ENCODE assay signal across 13 cellular contexts in the genomic region with DNA sequence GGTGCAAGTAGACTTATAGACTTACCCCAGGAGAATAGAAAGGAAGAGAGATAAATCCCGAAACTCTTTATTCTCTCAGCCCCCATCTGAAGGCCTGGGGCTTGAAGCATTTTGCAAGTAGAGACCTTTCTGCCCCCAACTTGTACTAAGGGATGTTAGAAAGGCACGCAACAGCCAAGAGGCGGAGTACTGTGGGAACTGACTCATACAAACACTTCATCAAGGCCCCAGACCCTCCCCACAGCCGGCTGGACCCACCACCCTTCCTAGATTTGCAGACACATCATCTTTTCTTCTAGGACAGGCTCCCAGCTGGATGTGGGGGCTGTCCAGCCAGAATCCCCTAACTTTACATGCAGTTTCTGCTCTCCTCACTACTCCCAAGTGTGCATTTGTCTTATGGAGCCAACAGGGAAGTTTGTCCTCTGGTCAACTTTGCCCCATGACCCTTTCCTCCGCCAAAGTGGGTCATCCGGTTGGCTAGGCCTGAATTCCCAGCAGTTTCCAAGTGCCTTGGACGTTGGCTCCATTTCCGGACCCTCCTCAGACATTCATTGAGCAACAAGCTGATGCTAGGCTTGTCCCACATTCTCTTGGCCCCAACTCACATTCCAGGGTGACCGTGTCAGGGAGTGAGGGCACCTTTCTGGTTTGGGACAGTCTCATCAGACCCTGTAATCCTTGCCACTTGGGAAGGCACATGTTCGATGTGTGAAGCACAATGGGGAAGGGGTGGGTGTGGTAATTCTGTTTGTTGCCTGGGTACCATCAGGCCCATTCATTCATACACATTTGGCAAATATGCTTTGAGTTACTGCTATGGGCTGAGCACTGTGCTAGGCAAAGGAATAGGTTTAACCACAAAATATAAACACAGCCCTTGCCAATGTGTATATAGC.
A peak's percentile ranks its signal among the peaks of the same experiment; 100 is the strongest.
DNase-seq lines count a peak whose midpoint lies in the region; ATAC-seq and TF ChIP-seq lines count a peak whose summit lies in the region.
"Had no signal": no experiment of that assay in that cellular context is flagged by ENCODE, and none has a peak within 500 bp of the region (broad histone marks: within the 10 kb centered on the region; RNA-seq: fewer than 3 reads in every experiment).

No MANE protein-coding gene starts in this region.

- H3K4me3 Mint-ChIP-seq in MCF 10A (ENCODE audit: unreplicated experiment), result peak overlapping the region; percentile 15

- intact Hi-C loops in MCF 10A (cut with micrococcal nuclease), result no loop called here
- intact Hi-C loops in breast epithelium (cut with DNase I; ENCODE audit: low total_unique reads), result no loop called here
- intact Hi-C loops in mucosa of descending colon (cut with DNase I, micrococcal nuclease), result no loop called here
- intact Hi-C loops in uterus (cut with DNase I; ENCODE audit: low total_unique reads), result no loop called here
- intact Hi-C loops in prostate gland (cut with DNase I), result no loop called here

- POLR2A ChIA-PET in MCF 10A (lab: Yijun Ruan, JAX), result interaction anchor here (0.6 to 1.8 kb wide), 5 partner anchors 10 to 283 kb away, joined by 3 to 7 read pairs (median 3); no protein-coding TSS in a partner anchor

- peaks cover 25% of the 10 kb centered on the region for H3K4me1 Mint-ChIP-seq in MCF 10A (ENCODE audit: insufficient read depth, unreplicated experiment)

- H3K27ac ChIP-seq in breast epithelium (peak overlapping the region in 1 of 2 donors; percentile 32), uterus (no peak overlapping the region), prostate gland (no peak overlapping the region)
- H3K27ac ChIP-seq: epithelial cell of prostate had no signal

- H3K4me3 ChIP-seq in breast epithelium, result no peak overlapping the region
- no peak overlapping the region for H3K4me3 ChIP-seq in fibroblast of mammary gland (ENCODE audit: control insufficient read depth, low read depth, low read length)
- no peak overlapping the region for H3K4me3 ChIP-seq in mucosa of descending colon
- H3K4me3 ChIP-seq in uterus, result no peak overlapping the region
- no peak overlapping the region for H3K4me3 ChIP-seq in prostate gland
- H3K4me3 ChIP-seq: sigmoid colon had no signal

- H3K9me3 ChIP-seq in breast epithelium, result no peaks in the 10 kb centered on the region
- no peaks in the 10 kb centered on the region for H3K9me3 ChIP-seq in mucosa of descending colon
- no peaks in the 10 kb centered on the region for H3K9me3 ChIP-seq in uterus
- no peaks in the 10 kb centered on the region for H3K9me3 ChIP-seq in prostate gland
- H3K9me3 ChIP-seq: sigmoid colon had no signal

- no peaks in the 10 kb centered on the region for H3K27me3 Mint-ChIP-seq in MCF 10A (ENCODE audit: insufficient read depth, unreplicated experiment)

- H3K27ac Mint-ChIP-seq in MCF 10A (ENCODE audit: low read depth, unreplicated experiment), result peak overlapping the region; percentile 78

- peaks cover 46% of the 10 kb centered on the region for H3K36me3 Mint-ChIP-seq in MCF 10A (ENCODE audit: insufficient read depth, unreplicated experiment)

- 89% methylated on average over 10 of the region's 10 CpGs for WGBS in prostate gland

- H3K36me3 ChIP-seq in breast epithelium (no peaks in the 10 kb centered on the region), mucosa of descending colon (ENCODE audit: low read depth) (no peaks in the 10 kb centered on the region), uterus (no peaks in the 10 kb centered on the region), prostate gland (no peaks in the 10 kb centered on the region)
- H3K36me3 ChIP-seq: sigmoid colon had no signal

- H3K4me1 ChIP-seq in breast epithelium (no peaks in the 10 kb centered on the region), mucosa of descending colon (ENCODE audit: low read depth) (no peaks in the 10 kb centered on the region), uterus (no peaks in the 10 kb centered on the region), prostate gland (replicated peaks) (no peaks in the 10 kb centered on the region)
- H3K4me1 ChIP-seq: sigmoid colon had no signal

- ATAC-seq in mucosa of descending colon (peak; percentile 50), GM18909 (IDR thresholded peaks at IDR 0.05; ENCODE audit: poor library complexity, unreplicated experiment) (no peak)

- H3K27me3 ChIP-seq in breast epithelium, result no peaks in the 10 kb centered on the region
- no peaks in the 10 kb centered on the region for H3K27me3 ChIP-seq in uterus
- H3K27me3 ChIP-seq in prostate gland (replicated peaks; ENCODE audit: insufficient read depth), result no peaks in the 10 kb centered on the region
- H3K27me3 ChIP-seq: sigmoid colon had no signal

- BruUV-seq in MCF 10A (replicated peaks; lab: Mats Ljungman, UMichigan), result no TSS peak

- no peak for TF ChIP-seq POLR2A in breast epithelium (IDR thresholded peaks at IDR 0.05)
- TF ChIP-seq POLR2A in uterus (IDR thresholded peaks at IDR 0.05), result no peak
- TF ChIP-seq POLR2A in prostate gland (IDR thresholded peaks at IDR 0.05), result no peak

- no peaks in the 10 kb centered on the region for H3K9me3 Mint-ChIP-seq in MCF 10A (ENCODE audit: unreplicated experiment)

- peak; percentile 73 for DNase-seq in MCF 10A (ENCODE audit: unreplicated experiment)
- DNase-seq in breast epithelium (ENCODE audit: low spot score in 2 of 2), result no peak
- DNase-seq in fibroblast of mammary gland (ENCODE audit: low read depth), result peak; percentile 89
- DNase-seq in mucosa of descending colon, result peak in 2 of 3 donors; percentile 19 to 34
- peak; percentile 28 to 49 for DNase-seq in uterus
- DNase-seq in foreskin melanocyte, result no peak
- DNase-seq in prostate gland (ENCODE audit: low spot score), result no peak
- DNase-seq: kidney glomerular epithelial cell, NCI-H2029, sigmoid colon, T-helper 2 cell had no signal

- TF ChIP-seq CTCF in MCF 10A (IDR thresholded peaks at IDR 0.05; ENCODE audit: unreplicated experiment) (no peak), breast epithelium (IDR thresholded peaks at IDR 0.05) (no peak), fibroblast of mammary gland (conservative IDR thresholded peaks at IDR 0.05; ENCODE audit: control insufficient read depth, insufficient read depth, low read depth, low read length) (no peak), mucosa of descending colon (IDR thresholded peaks at IDR 0.05) (no peak), uterus (IDR thresholded peaks at IDR 0.05) (no peak), prostate gland (IDR thresholded peaks at IDR 0.05) (no peak)

- CTCF ChIA-PET in MCF 10A (lab: Yijun Ruan, JAX), result interaction anchor here (0.6 to 1.7 kb wide), 6 partner anchors 12 to 170 kb away, joined by 3 to 6 read pairs (median 4); partner anchors contain the start of gene ABLIM3

Comparison
In these comparisons a context has a peak if more than half of its experiments do, and no peak if none do; other contexts are left out.
1. DNase-seq: peak in MCF 10A (single experiment), fibroblast of mammary gland (single experiment), mucosa of descending colon (2 of 3) and uterus (2 of 2); none in breast epithelium (0 of 2), foreskin melanocyte (single experiment) and prostate gland (single experiment).